ENCODE assay signal across 14 cellular contexts in the genomic region with DNA sequence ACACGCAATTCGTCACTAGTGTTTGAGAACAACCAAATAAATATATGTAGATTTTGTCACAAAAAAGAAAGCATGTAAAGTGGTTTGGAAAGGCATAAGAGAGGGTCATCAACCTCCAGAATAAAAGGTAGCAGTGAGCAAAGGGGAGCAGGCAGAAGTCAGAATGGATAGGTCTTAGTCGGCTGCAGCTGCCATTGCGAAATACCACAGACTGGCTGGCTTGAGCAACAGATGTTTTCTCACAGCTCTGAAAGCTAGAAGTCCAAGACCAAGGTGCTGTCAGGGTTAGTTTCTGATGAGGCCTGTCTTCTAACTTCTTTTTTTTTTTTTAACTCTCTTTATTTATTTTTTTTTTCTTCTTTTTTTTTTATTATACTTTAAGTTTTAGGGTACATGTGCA.
DNase-seq lines count a peak whose midpoint lies in the region; ATAC-seq and TF ChIP-seq lines count a peak whose summit lies in the region.
"Had no signal": no experiment of that assay in that cellular context is flagged by ENCODE, and none has a peak within 500 bp of the region (broad histone marks: within the 10 kb centered on the region; RNA-seq: fewer than 3 reads in every experiment).

No MANE protein-coding gene starts in this region.

- no peak for TF ChIP-seq CTCF in gastrocnemius medialis (IDR thresholded peaks at IDR 0.05 in 4 of 5, conservative IDR thresholded peaks at IDR 0.05 in 1 of 5)

- H3K27me3 ChIP-seq in gastrocnemius medialis: no peaks in the 10 kb centered on the region

- DNase-seq in HCEC 1CT (peak; percentile 86), SIG-M5 (lab: John Stamatoyannopoulos, UW) (peak; percentile 18), fibroblast of the conjunctiva (ENCODE audit: low read depth) (peak; percentile 83), gastrocnemius medialis (peak; percentile 26 to 79), mesenteric fat pad (ENCODE audit: low spot score) (no peak), NCI-H1417 (lab: John Stamatoyannopoulos, UW) (no peak)
- DNase-seq: activated T-cell treated with anti-CD3 and anti-CD28 coated beads, Interleukin-2, amount 50 U/mL, for 48 hours; DMS79; glutamatergic neuron; NCI-H146 had no signal

- peak; percentile 58 to 97 for ATAC-seq in gastrocnemius medialis
- no peak for ATAC-seq in HG03460 (IDR thresholded peaks at IDR 0.05; ENCODE audit: unreplicated experiment)
- no peak for ATAC-seq in HG02798 (IDR thresholded peaks at IDR 0.05; ENCODE audit: poor library complexity, unreplicated experiment)
- ATAC-seq: GM23338 had no signal

- no peak overlapping the region for H3K4me3 ChIP-seq in gastrocnemius medialis
- H3K4me3 ChIP-seq: GM23338, skin epidermis had no signal

- H3K9me3 ChIP-seq in gastrocnemius medialis: no peaks in the 10 kb centered on the region

- in situ Hi-C loops in gastrocnemius medialis (cut with MboI; ENCODE audit: low sequenced_read_pairs in 4 of 4): no loop called here

- H3K36me3 ChIP-seq in gastrocnemius medialis: no peaks in the 10 kb centered on the region

- no peaks in the 10 kb centered on the region for H3K4me1 ChIP-seq in gastrocnemius medialis

- intact Hi-C loops in gastrocnemius medialis (cut with DNase I; ENCODE audit: low total_unique reads): no loop called here

- no peak for TF ChIP-seq POLR2A in gastrocnemius medialis (IDR thresholded peaks at IDR 0.05)

- no peak overlapping the region for H3K27ac ChIP-seq in gastrocnemius medialis
- H3K27ac ChIP-seq: skin epidermis had no signal

Comparison
In these comparisons a context has a peak if more than half of its experiments do, and no peak if none do; other contexts are left out.
1. DNase-seq: peak in HCEC 1CT (single experiment), SIG-M5 (single experiment), fibroblast of the conjunctiva (single experiment) and gastrocnemius medialis (2 of 2); none in mesenteric fat pad (single experiment) and NCI-H1417 (0 of 3).
2. ATAC-seq: peak in gastrocnemius medialis (2 of 2); none in HG03460 (single experiment) and HG02798 (single experiment).